Comparison of ENCODE assay signal across 17 cellular contexts in the genomic region with DNA sequence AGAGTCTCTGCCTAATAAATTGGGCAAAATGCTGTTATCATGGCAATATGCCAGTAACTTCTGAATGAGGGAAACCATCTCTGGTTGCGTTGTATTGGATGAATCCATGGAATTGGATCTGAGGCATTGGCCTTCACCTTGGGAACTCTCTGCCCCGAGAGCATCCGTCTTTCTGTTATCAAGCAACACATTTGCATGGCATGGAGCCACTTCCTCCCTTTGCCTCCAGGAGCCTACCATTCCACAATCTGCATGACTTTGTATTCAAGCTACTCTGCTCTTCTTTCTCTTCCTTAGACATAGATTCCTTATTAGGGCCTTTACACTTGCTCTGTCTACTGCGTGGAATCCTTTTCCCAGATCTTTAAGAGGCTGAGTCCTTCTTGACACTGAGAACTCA. TPM values are rescaled to one million over a fixed set of nuclear protein-coding genes. Genes with fewer than 3 reads are reported as not detected.
DNase-seq lines count a peak whose midpoint lies in the region; ATAC-seq, FAIRE-seq and TF ChIP-seq lines count a peak whose summit lies in the region.
"Had no signal": no experiment of that assay in that cellular context is flagged by ENCODE, and none has a peak within 500 bp of the region (broad histone marks: within the 10 kb centered on the region; RNA-seq: fewer than 3 reads in every experiment).

No MANE protein-coding gene starts in this region.

- 33% methylated on average over 4 of the region's 4 CpGs for WGBS in K562 (ENCODE audit: insufficient coverage, low coverage, missing lambda C conversion rate)

- H3K9me1 ChIP-seq in K562 (ENCODE audit: control insufficient read depth, insufficient read depth, low read length): no peaks in the 10 kb centered on the region

- no peak for FAIRE-seq in K562 (lab: Jason Lieb, UNC)
- FAIRE-seq: GM12878, RCC 7860 had no signal

- H3K4me3 Mint-ChIP-seq in GM23338: no peak overlapping the region
- H3K4me3 Mint-ChIP-seq: CD4-positive, CD25-positive, alpha-beta regulatory T cell had no signal

- H3K4me3 ChIP-seq in GM23338: no peak overlapping the region
- no peak overlapping the region for H3K4me3 ChIP-seq in SK-N-MC
- H3K4me3 ChIP-seq in K562: no peak overlapping the region
- no peak overlapping the region for H3K4me3 ChIP-seq in HAP-1
- H3K4me3 ChIP-seq: GM12878, SJSA1 had no signal

- TF ChIP-seq POLR2A in K562 (conservative IDR thresholded peaks at IDR 0.05): no peak

- H3K27me3 ChIP-seq in GM23338 (ENCODE audit: insufficient read depth) (no peaks in the 10 kb centered on the region), K562 (ENCODE audit: control insufficient read depth in 2 of 2, insufficient read depth in 2 of 2, low read length in 2 of 2) (no peaks in the 10 kb centered on the region), HAP-1 (ENCODE audit: low read depth) (no peaks in the 10 kb centered on the region)
- H3K27me3 ChIP-seq: SJSA1 had no signal

- H3K27me3 Mint-ChIP-seq in GM23338 (ENCODE audit: insufficient read depth, low read depth, poor library complexity): no peaks in the 10 kb centered on the region
- H3K27me3 Mint-ChIP-seq: CD4-positive, CD25-positive, alpha-beta regulatory T cell had no signal

- H3K27ac ChIP-seq in GM23338 (ENCODE audit: low read depth) (peak overlapping the region; percentile 55; the same call in 1 of the 2 replicates), SK-N-MC (peak overlapping the region; percentile 56; the same call in 1 of the 2 replicates), K562 (ENCODE audit: extremely low read depth, low read depth, low read length) (no peak overlapping the region)
- H3K27ac ChIP-seq: SJSA1 had no signal

- no peak for TF ChIP-seq RAD21 in K562 (CRISPR knock-in tag; conservative IDR thresholded peaks at IDR 0.05 in 1 of 2, IDR thresholded peaks at IDR 0.05 in 1 of 2)

- no peaks in the 10 kb centered on the region for H3K79me2 ChIP-seq in GM23338 (replicated peaks; ENCODE audit: insufficient read depth)
- no peaks in the 10 kb centered on the region for H3K79me2 ChIP-seq in K562 (ENCODE audit: control insufficient read depth, insufficient read depth, low read length)

- H3K27ac Mint-ChIP-seq in GM23338: peak overlapping the region; percentile 21

- ATAC-seq in GM23338: peak; percentile 72
- peak; percentile 37; the same call in 2 of the 3 replicates for ATAC-seq in K562
- ATAC-seq in HG02938 (IDR thresholded peaks at IDR 0.05; ENCODE audit: unreplicated experiment): no peak
- ATAC-seq: GM12878 had no signal

- peaks cover 8% of the 10 kb centered on the region; the same call in 1 of the 2 replicates for H3K4me1 ChIP-seq in GM23338 (ENCODE audit: insufficient read depth)
- H3K4me1 ChIP-seq in K562 (replicated peaks in 1 of 2; ENCODE audit: control insufficient read depth in 2 of 2, insufficient read depth in 2 of 2, low read length in 2 of 2): peaks cover 0 to 6% of the 10 kb centered on the region in 2 experiments; a peak in 2 of 5 replicates
- H3K4me1 ChIP-seq in HAP-1: no peaks in the 10 kb centered on the region; the same call in 1 of the 2 replicates
- H3K4me1 ChIP-seq: SJSA1 had no signal

- peaks cover 14% of the 10 kb centered on the region for H3K4me1 Mint-ChIP-seq in GM23338

- H3K9me2 ChIP-seq in GM23338 (ENCODE audit: insufficient read depth): no peaks in the 10 kb centered on the region

- DNase-seq in GM23338 (ENCODE audit: low spot score) (peak; percentile 62), SK-N-MC (ENCODE audit: low read depth, low spot score) (no peak), K562 (ENCODE audit: extremely low read depth in 1 of 4, low spot score in 3 of 4) (peak in 2 of 4 experiments; percentile 8 to 24), iPS-NIHi7 (ENCODE audit: extremely low spot score) (peak; percentile 25), NCI-H1048 (lab: John Stamatoyannopoulos, UW) (no peak), HAP-1 (ENCODE audit: low spot score in 2 of 2) (no peak)
- DNase-seq: CD4-positive, CD25-positive, alpha-beta regulatory T cell; DMS79; HCEC 1CT; KG1; NCI-H187; NCI-H446 treated with DMSO at 0.1 percent for 48 hours; SW 1271 had no signal

- H3K36me3 ChIP-seq in GM23338 (ENCODE audit: insufficient read depth) (no peaks in the 10 kb centered on the region), SK-N-MC (ENCODE audit: insufficient read depth, low read length) (peaks cover 23% of the 10 kb centered on the region), K562 (ENCODE audit: control insufficient read depth, insufficient read depth, low read length) (no peaks in the 10 kb centered on the region), HAP-1 (replicated peaks) (no peaks in the 10 kb centered on the region)

- in situ Hi-C loops in K562 (cut with MboI) (no loop called here), HAP-1 (cut with MboI; ENCODE audit: low sequenced_read_pairs) (loop anchor here (10.0 kb wide), 1 partner anchor 447 kb away; no protein-coding TSS in a partner anchor)

- H3F3A ChIP-seq in GM23338 (replicated peaks; ENCODE audit: low read depth): no peaks in the 10 kb centered on the region

- H3K9ac ChIP-seq in SK-N-MC (ENCODE audit: insufficient read length) (no peak overlapping the region), K562 (ENCODE audit: insufficient read depth in 1 of 2, low read depth in 2 of 2, low read length in 2 of 2) (no peak overlapping the region)

- POLR2A ChIA-PET in K562 (lab: Yijun Ruan, JAX): interaction anchor here (0.6 to 1.8 kb wide), 3 partner anchors 9 to 124 kb away, joined by 3 to 6 read pairs (median 3); partner anchors contain the start of gene TMEM263

- H3K36me3 Mint-ChIP-seq in GM23338 (ENCODE audit: low read depth): peaks cover 12% of the 10 kb centered on the region; the same call in 2 of the 3 replicates

- CTCF ChIA-PET in K562 (lab: Yijun Ruan, JAX; ENCODE audit: low intra/inter-chr PET ratio): no interaction called here

- H3K9me3 ChIP-seq in SK-N-MC (ENCODE audit: low read depth, low read length): no peaks in the 10 kb centered on the region
- H3K9me3 ChIP-seq in K562 (replicated peaks; ENCODE audit: control insufficient read depth, insufficient read depth, low read depth, low read length): no peaks in the 10 kb centered on the region
- no peaks in the 10 kb centered on the region for H3K9me3 ChIP-seq in HAP-1
- H3K9me3 ChIP-seq: SJSA1 had no signal

- no peaks in the 10 kb centered on the region for H4K20me1 ChIP-seq in GM23338 (replicated peaks; ENCODE audit: insufficient read depth)
- no peaks in the 10 kb centered on the region for H4K20me1 ChIP-seq in K562 (replicated peaks; ENCODE audit: control insufficient read depth, insufficient read depth, low read length)

- TF ChIP-seq CTCF in GM23338 (conservative IDR thresholded peaks at IDR 0.05; ENCODE audit: low read depth in 2 of 2): no peak
- no peak for TF ChIP-seq CTCF in K562 (IDR thresholded peaks at IDR 0.05 in 2 of 3, conservative IDR thresholded peaks at IDR 0.05 in 1 of 3; ENCODE audit: insufficient read depth in 2 of 3, low read depth in 1 of 3, low read length in 3 of 3)

- peak overlapping the region; percentile 35; the same call in 1 of the 2 replicates for H3K4me2 ChIP-seq in GM23338
- no peak overlapping the region for H3K4me2 ChIP-seq in K562 (ENCODE audit: insufficient read depth, low read length)

- no peaks in the 10 kb centered on the region for H3K9me3 Mint-ChIP-seq in GM23338

- TF ChIP-seq EP300 in K562 (IDR thresholded peaks at IDR 0.05; ENCODE audit: low read length): no peak

- no peak overlapping the region for H2AFZ ChIP-seq in GM23338
- H2AFZ ChIP-seq in K562 (ENCODE audit: low read depth, low read length): peak overlapping the region; percentile 12; the same call in 1 of the 2 replicates

- intact Hi-C loops in K562 (cut with micrococcal nuclease): no loop called here

- no TSS peak for BruUV-seq in K562 (replicated peaks; lab: Mats Ljungman, UMichigan)

TF ChIP-seq in GM23338, 12 proteins besides CTCF, POLR2A, EP300 and RAD21 (continues in another document):
- TF ChIP-seq ZNF331 (CRISPR knock-in tag; IDR thresholded peaks at IDR 0.05; ENCODE audit: low read depth) (no peak), CREB1 (CRISPR knock-in tag; IDR thresholded peaks at IDR 0.05; ENCODE audit: low read depth) (no peak)

TF ChIP-seq in K562, 482 proteins besides CTCF, POLR2A, EP300 and RAD21 (continues in another document):
- TF ChIP-seq PCBP2 (IDR thresholded peaks at IDR 0.05; ENCODE audit: low read depth, low read length, poor library complexity, severe bottlenecking) (no peak), ZBTB8A (IDR thresholded peaks at IDR 0.05; ENCODE audit: partially characterized antibody) (no peak), RBFOX2 (IDR thresholded peaks at IDR 0.05; ENCODE audit: low read depth, low read length) (no peak), ZFP36 (IDR thresholded peaks at IDR 0.05; ENCODE audit: low read depth, low read length, partially characterized antibody) (no peak), HMG20B (CRISPR knock-in tag; IDR thresholded peaks at IDR 0.05) (no peak), MEF2A (IDR thresholded peaks at IDR 0.05; ENCODE audit: control insufficient read depth, low read depth, low read length) (no peak), MTA3 (IDR thresholded peaks at IDR 0.05; ENCODE audit: borderline replicate concordance) (no peak), ARNT (IDR thresholded peaks at IDR 0.05) (no peak), FOXA3 (CRISPR knock-in tag; conservative IDR thresholded peaks at IDR 0.05 in 1 of 2, IDR thresholded peaks at IDR 0.05 in 1 of 2) (no peak), FOXM1 (IDR thresholded peaks at IDR 0.05; ENCODE audit: low read depth) (no peak), FOXM1 (CRISPR knock-in tag; IDR thresholded peaks at IDR 0.05; ENCODE audit: low read depth) (no peak)

RNA-seq across cellular contexts. Expression of gene RIC8B, which starts 57.2 kb away (rescaled TPM):
- total RNA-seq in GM23338 (2014; rRNA removed; shearing (Covaris generic)): 24.0 and 25.5 TPM in 2 replicates
- polyA plus RNA-seq in GM23338 (2016; fragmentation: Nextera tagmentation; extraction: Ambion mirVana): 10.4 and 12.3 TPM in 2 replicates
- 9.0 and 16.7 TPM in 2 replicates for total RNA-seq in K562 (2011; cell fraction: chromatin; rRNA removed; ENCODE audit: low replicate concordance)
- 3.0 and 3.9 TPM in 2 replicates for total RNA-seq in K562 (2011; cell fraction: nucleolus; rRNA removed)
- 6.3 and 11.9 TPM in 2 replicates for total RNA-seq in K562 (2011; cell fraction: nucleoplasm; rRNA removed)
- total RNA-seq in K562 (2014; rRNA removed): 2.2 and 2.9 TPM in 2 replicates
- 5.6 and 5.9 TPM in 2 replicates for total RNA-seq in K562 (2014; rRNA removed; fragmentation: Illumina TruSeq; extraction: Trizol)
- total RNA-seq in K562 (2015; rRNA removed; fragmentation: Illumina TruSeq; extraction: Trizol): 6.4 and 7.2 TPM in 2 replicates
- 6.0 and 6.7 TPM in 2 replicates for total RNA-seq in K562 (2021)
- polyA plus RNA-seq in K562 (2011; rRNA removed): 6.1 and 8.1 TPM in 2 replicates
- 2.1 and 3.3 TPM in 2 replicates for polyA plus RNA-seq in K562 (2011; cell fraction: cytosol; rRNA removed)
- 7.4 and 10.2 TPM in 2 replicates for polyA plus RNA-seq in K562 (2011; cell fraction: nucleus; rRNA removed)
- 5.0 and 5.8 TPM in 2 replicates for polyA plus RNA-seq in K562 (2012)
- 4.8 and 4.9 TPM in 2 replicates for polyA plus RNA-seq in K562 (2014; fragmentation: Illumina TruSeq; extraction: Trizol)
- polyA plus RNA-seq in K562 (2014; fragmentation: Nextera tagmentation; extraction: Ambion mirVana): 1 to 10 TPM in 1 of 2 experiments, under 1 TPM in 1; 0.92 to 1.6 TPM
- polyA plus RNA-seq in K562 (2014; rRNA removed): 3.2 and 3.7 TPM in 2 replicates
- 17.3 and 20.0 TPM in 2 replicates for polyA minus RNA-seq in K562 (2011; rRNA and poly(A)+ RNA removed)
- polyA minus RNA-seq in K562 (2011; cell fraction: cytosol; rRNA and poly(A)+ RNA removed): 2.3 and 6.4 TPM in 2 replicates
- polyA minus RNA-seq in K562 (2011; cell fraction: nucleus; rRNA and poly(A)+ RNA removed): 7.8 and 13.4 TPM in 2 replicates

Comparison
In these comparisons a context has a peak if more than half of its experiments do, and no peak if none do; other contexts are left out.
1. DNase-seq: peak in GM23338 (single experiment) and iPS-NIHi7 (single experiment); none in SK-N-MC (single experiment), NCI-H1048 (single experiment) and HAP-1 (0 of 2).